ENCODE assay signal across 16 cellular contexts in the genomic region with DNA sequence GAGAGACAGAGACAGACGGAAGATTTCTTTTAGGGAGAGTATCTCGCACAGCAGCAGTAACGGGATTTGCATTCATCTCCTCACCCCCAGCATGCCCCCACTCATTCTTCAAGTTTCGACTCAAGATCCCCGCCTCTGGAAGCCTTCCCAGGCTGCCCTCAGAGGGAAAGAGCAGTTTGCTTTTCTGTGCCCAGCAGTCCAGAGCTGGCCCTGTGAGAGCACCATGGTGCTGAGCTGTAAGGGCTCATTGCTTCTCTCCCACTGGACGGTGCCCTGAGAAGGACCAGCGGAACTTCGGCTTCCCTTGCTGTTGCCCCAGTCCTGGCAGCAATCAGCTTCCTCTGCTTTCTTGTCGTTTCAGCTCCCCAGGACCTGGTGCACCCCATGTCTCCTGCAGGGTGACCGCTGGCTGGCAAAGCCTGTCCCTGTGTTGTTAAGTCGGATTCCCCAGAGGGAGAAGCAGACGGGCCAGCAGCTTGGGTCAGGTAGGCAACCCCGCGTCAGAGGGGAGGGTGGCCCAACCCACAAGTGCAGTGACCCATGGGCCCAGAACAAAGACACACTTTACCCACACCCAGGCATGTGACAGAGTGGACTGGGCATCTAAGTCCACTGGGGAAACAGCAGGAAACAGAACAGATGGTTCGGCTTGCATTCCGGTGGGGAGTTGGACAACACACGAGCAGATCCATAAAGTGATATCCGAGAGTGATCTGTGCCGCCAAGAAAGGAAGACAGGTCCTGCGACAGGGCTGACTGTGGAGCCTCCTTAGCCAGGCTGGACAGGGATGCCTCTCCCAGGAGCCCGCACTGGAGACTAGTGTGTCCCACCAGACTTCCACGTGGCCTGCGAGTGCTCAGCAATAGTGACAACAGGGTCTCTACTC. TPM values are rescaled to one million over a fixed set of nuclear protein-coding genes. Genes with fewer than 3 reads are reported as not detected.
A peak's percentile ranks its signal among the peaks of the same experiment; 100 is the strongest.
DNase-seq lines count a peak whose midpoint lies in the region; ATAC-seq and TF ChIP-seq lines count a peak whose summit lies in the region.
"Had no signal": no experiment of that assay in that cellular context is flagged by ENCODE, and none has a peak within 500 bp of the region (broad histone marks: within the 10 kb centered on the region; RNA-seq: fewer than 3 reads in every experiment).

No MANE protein-coding gene starts in this region.

- DNase-seq in DMS 273 (lab: John Stamatoyannopoulos, UW; ENCODE audit: unreplicated experiment) = peak; percentile 47
- DNase-seq in DMS 273 treated with DMSO at 0.1 percent for 48 hours (lab: John Stamatoyannopoulos, UW) = no peak
- DNase-seq in dorsolateral prefrontal cortex = no peak
- peak; percentile 58 for DNase-seq in posterior vena cava (ENCODE audit: low spot score)
- DNase-seq in NCI-H1436 treated with DMSO at 0.1 percent for 48 hours (lab: John Stamatoyannopoulos, UW) = no peak
- DNase-seq in left lobe of liver (ENCODE audit: low spot score) = no peak
- DNase-seq: CD8-positive, alpha-beta T cell; HCEC 1CT; IMR-90; Kasumi-1; NCI-H1417; NCI-H2081; NCI-H524 treated with DMSO at 0.1 percent for 48 hours had no signal

- no peaks in the 10 kb centered on the region for H3K27me3 ChIP-seq in dorsolateral prefrontal cortex

- intact Hi-C loops in dorsolateral prefrontal cortex (cut with DNase I) = no loop called here
- intact Hi-C loops in posterior vena cava (cut with DNase I) = no loop called here

- no peak for TF ChIP-seq CTCF in dorsolateral prefrontal cortex (IDR thresholded peaks at IDR 0.05 in 54 of 56, conservative IDR thresholded peaks at IDR 0.05 in 2 of 56; ENCODE audit: low read depth in 1 of 56, partially characterized antibody in 56 of 56)

- H3K27ac ChIP-seq in dorsolateral prefrontal cortex (peak overlapping the region in 32 of 59 donors; percentile 9 to 92 (median 52)), temporal lobe (ENCODE audit: low read depth, low read length) (peak overlapping the region; percentile 14)
- H3K27ac ChIP-seq: 22Rv1 had no signal

- peak overlapping the region in 12 of 59 donors; percentile 6 to 43 (median 18) for H3K4me3 ChIP-seq in dorsolateral prefrontal cortex

- no peak for ATAC-seq in GM21515 (IDR thresholded peaks at IDR 0.05; ENCODE audit: unreplicated experiment)
- no peak for ATAC-seq in left lobe of liver
- ATAC-seq: CD8-positive, alpha-beta T cell had no signal

RNA-seq across cellular contexts. Expression of gene TMEM177, which starts 36.7 kb away (rescaled TPM):
- total RNA-seq in dorsolateral prefrontal cortex (10 to 100 TPM; 13.0 to 30.4 (median 20.3) TPM), posterior vena cava (1 to 10 TPM; 5.3 TPM), temporal lobe (6.4 TPM), left lobe of liver (18.4 TPM)

RNA-seq across cellular contexts. Expression of gene PTPN4, which starts 44.1 kb away (rescaled TPM):
- 100 to 1,000 TPM in 115 of 120 experiments, 10 to 100 TPM in 5; 78.4 to 183 (median 137) TPM for total RNA-seq in dorsolateral prefrontal cortex
- 10 to 100 TPM; 23.8 to 25.4 TPM for total RNA-seq in posterior vena cava
- 92.2 TPM for total RNA-seq in temporal lobe
- 22.4 TPM for total RNA-seq in left lobe of liver

Comparison
In these comparisons a context has a peak if more than half of its experiments do, and no peak if none do; other contexts are left out.
1. DNase-seq: peak in DMS 273 (single experiment) and posterior vena cava (single experiment); none in DMS 273 treated with DMSO at 0.1 percent for 48 hours (single experiment), dorsolateral prefrontal cortex (0 of 10), NCI-H1436 treated with DMSO at 0.1 percent for 48 hours (single experiment) and left lobe of liver (single experiment).